ENCODE assay signal across 13 cellular contexts in the genomic region with DNA sequence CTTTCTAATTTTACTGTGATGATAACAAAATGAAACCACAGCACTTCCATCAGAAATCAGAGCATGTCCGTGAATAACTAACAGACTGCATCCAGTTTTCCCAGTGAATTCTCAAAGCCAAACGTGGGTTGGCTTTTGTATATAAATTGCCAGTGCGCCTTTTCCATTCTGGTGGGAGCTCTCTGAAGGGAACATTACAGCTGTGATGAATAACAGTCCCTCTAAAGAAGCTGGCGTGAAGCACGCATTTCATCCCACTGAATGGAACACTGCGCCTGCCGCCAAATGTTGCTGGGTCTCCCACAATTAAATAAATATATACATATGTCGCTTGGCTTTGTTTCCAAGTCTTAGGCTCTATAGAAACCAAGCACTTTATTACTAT.
DNase-seq lines count a peak whose midpoint lies in the region; ATAC-seq and TF ChIP-seq lines count a peak whose summit lies in the region.
"Had no signal": no experiment of that assay in that cellular context is flagged by ENCODE, and none has a peak within 500 bp of the region (broad histone marks: within the 10 kb centered on the region; RNA-seq: fewer than 3 reads in every experiment).

No MANE protein-coding gene starts in this region.

- WGBS in thyroid gland, 2 donors = 58 to 63% methylated on average over 8 of the region's 8 CpGs

- H2AFZ ChIP-seq in neuron (ENCODE audit: low read depth, low read length) = peak overlapping the region; percentile 13

- no peak for TF ChIP-seq POLR2A in thyroid gland (IDR thresholded peaks at IDR 0.05)

- peaks cover 28% of the 10 kb centered on the region for H3K27me3 Mint-ChIP-seq in Calu3 (ENCODE audit: unreplicated experiment)

- no peaks in the 10 kb centered on the region for H3K36me3 ChIP-seq in A673 (ENCODE audit: insufficient read depth, low read length, poor library complexity, severe bottlenecking)
- no peaks in the 10 kb centered on the region for H3K36me3 ChIP-seq in neuron (ENCODE audit: insufficient read depth, low read length)
- H3K36me3 ChIP-seq in thyroid gland = no peaks in the 10 kb centered on the region
- H3K36me3 ChIP-seq: cardiac muscle cell had no signal

- no peaks in the 10 kb centered on the region for H3K4me1 Mint-ChIP-seq in Calu3 (ENCODE audit: low read depth, unreplicated experiment)
- H3K4me1 Mint-ChIP-seq: CD4-positive, CD25-positive, alpha-beta regulatory T cell had no signal

- BruUV-seq in A673 (replicated peaks; lab: Mats Ljungman, UMichigan) (no TSS peak), Calu3 (replicated peaks; lab: Mats Ljungman, UMichigan) (no TSS peak)

- no peaks in the 10 kb centered on the region for H3K9me3 Mint-ChIP-seq in Calu3 (ENCODE audit: low read depth, unreplicated experiment)

- peaks cover 16% of the 10 kb centered on the region for H3K4me1 ChIP-seq in A673 (ENCODE audit: insufficient read depth, low read length, poor library complexity, severe bottlenecking)
- peaks cover 24% of the 10 kb centered on the region for H3K4me1 ChIP-seq in neuron (ENCODE audit: insufficient read depth, low read length)
- H3K4me1 ChIP-seq in thyroid gland = peaks cover 0 to 11% of the 10 kb centered on the region in 2 donors

- no peak overlapping the region for H3K4me3 Mint-ChIP-seq in Calu3 (ENCODE audit: low read depth, unreplicated experiment)
- H3K4me3 Mint-ChIP-seq: CD4-positive, CD25-positive, alpha-beta regulatory T cell; nephron progenitor cell had no signal

- no peak overlapping the region for H3K27ac Mint-ChIP-seq in Calu3 (ENCODE audit: unreplicated experiment)
- H3K27ac Mint-ChIP-seq: CD4-positive, CD25-positive, alpha-beta regulatory T cell had no signal

- H3K27ac ChIP-seq in A673 (ENCODE audit: low read depth, low read length, poor library complexity, severe bottlenecking) (no peak overlapping the region), coronary artery (no peak overlapping the region), thyroid gland (no peak overlapping the region)
- H3K27ac ChIP-seq: cardiac muscle cell had no signal

- H3K9me3 ChIP-seq in A673 (ENCODE audit: low read depth, low read length, poor library complexity, severe bottlenecking) (peaks cover 3% of the 10 kb centered on the region), neuron (ENCODE audit: low read length) (no peaks in the 10 kb centered on the region), thyroid gland (no peaks in the 10 kb centered on the region)

- intact Hi-C loops in A673 (cut with micrococcal nuclease; ENCODE audit: unreplicated experiment) (no loop called here), thyroid gland (cut with DNase I) (no loop called here), Calu3 (cut with micrococcal nuclease; ENCODE audit: unreplicated experiment) (no loop called here)

- ATAC-seq in GM19035 (IDR thresholded peaks at IDR 0.05; ENCODE audit: unreplicated experiment) = no peak
- ATAC-seq in HG03039 (IDR thresholded peaks at IDR 0.05; ENCODE audit: unreplicated experiment) = no peak
- ATAC-seq: GM12878 had no signal

- DNase-seq in A673 (ENCODE audit: low spot score) (peak; percentile 30), M059J (ENCODE audit: low read depth) (peak; percentile 53), coronary artery (ENCODE audit: low spot score) (no peak), thyroid gland (no peak), Calu3 (no peak)
- DNase-seq: activated CD8-positive, alpha-beta memory T cell treated with anti-CD3 and anti-CD28 coated beads, Interleukin-2, amount 50 U/mL, for 48 hours; CD4-positive, CD25-positive, alpha-beta regulatory T cell; nephron progenitor cell had no signal

- TF ChIP-seq CTCF in A673 (conservative IDR thresholded peaks at IDR 0.05; ENCODE audit: low read depth, low read length) (no peak), coronary artery (IDR thresholded peaks at IDR 0.05) (no peak), thyroid gland (IDR thresholded peaks at IDR 0.05) (no peak), Calu3 (IDR thresholded peaks at IDR 0.05; ENCODE audit: unreplicated experiment) (no peak)

- H3K27me3 ChIP-seq in A673 (replicated peaks; ENCODE audit: insufficient read depth, low read depth, low read length, poor library complexity) (no peaks in the 10 kb centered on the region), neuron (ENCODE audit: insufficient read depth, low read length) (no peaks in the 10 kb centered on the region), thyroid gland (no peaks in the 10 kb centered on the region)
- H3K27me3 ChIP-seq: cardiac muscle cell had no signal

- H3K4me3 ChIP-seq in A673 (ENCODE audit: low read depth, low read length, poor library complexity, severe bottlenecking) = peak overlapping the region; percentile 31
- H3K4me3 ChIP-seq in coronary artery = peak overlapping the region; percentile 64
- no peak overlapping the region for H3K4me3 ChIP-seq in neuron (ENCODE audit: low read length)
- H3K4me3 ChIP-seq in thyroid gland (replicated peaks in 1 of 3) = no peak overlapping the region
- H3K4me3 ChIP-seq: cardiac muscle cell, GM12878 had no signal

- H3K36me3 Mint-ChIP-seq in Calu3 (ENCODE audit: insufficient read depth, unreplicated experiment) = no peaks in the 10 kb centered on the region
- H3K36me3 Mint-ChIP-seq: CD4-positive, CD25-positive, alpha-beta regulatory T cell had no signal

- POLR2A ChIA-PET in A673 (lab: Charles Lee; ENCODE audit: low non-redundant PET) = no interaction called here

- CTCF ChIA-PET in A673 (lab: Charles Lee) (no interaction called here), Calu3 (lab: Charles Lee) (no interaction called here)

Comparison
In these comparisons a context has a peak if more than half of its experiments do, and no peak if none do; other contexts are left out.
1. DNase-seq: peak in A673 (single experiment) and M059J (single experiment); none in coronary artery (single experiment), thyroid gland (0 of 2) and Calu3 (single experiment).
2. H3K4me3 ChIP-seq: peak in A673 (single experiment) and coronary artery (single experiment); none in neuron (single experiment) and thyroid gland (0 of 3).